In genomic region chr14:35879141-35879648, GRCh38 we compare ENCODE assay signal across 10 cellular contexts. TPM values are rescaled to one million over a fixed set of nuclear protein-coding genes. Genes with fewer than 3 reads are reported as not detected.
A peak's percentile ranks its signal among the peaks of the same experiment; 100 is the strongest.
DNase-seq lines count a peak whose midpoint lies in the region; ATAC-seq and TF ChIP-seq lines count a peak whose summit lies in the region.
"Had no signal": no experiment of that assay in that cellular context is flagged by ENCODE, and none has a peak within 500 bp of the region (broad histone marks: within the 10 kb centered on the region; RNA-seq: fewer than 3 reads in every experiment).

No MANE protein-coding gene starts in this region.

- 49% methylated on average over 2 of the region's 2 CpGs for WGBS in SK-N-SH (ENCODE audit: low lambda C conversion rate)

- H3K27ac ChIP-seq in SK-N-SH (ENCODE audit: low read depth in 2 of 2, low read length in 1 of 2) (peak overlapping the region; percentile 51 to 62), SJCRH30 (peak overlapping the region; percentile 52), fibroblast of lung (ENCODE audit: insufficient read depth, low read length) (peak overlapping the region; percentile 11), tibial artery (peak overlapping the region; percentile 1 to 5)

- H3K4me1 ChIP-seq in SK-N-SH (ENCODE audit: control insufficient read depth in 1 of 2, insufficient read depth in 2 of 2, low read depth in 1 of 2, low read length in 1 of 2) = peaks cover 7 to 16% of the 10 kb centered on the region in 2 experiments
- peaks cover 13% of the 10 kb centered on the region for H3K4me1 ChIP-seq in SJCRH30
- peaks cover 2% of the 10 kb centered on the region for H3K4me1 ChIP-seq in fibroblast of lung (ENCODE audit: control insufficient read depth, extremely low read depth, insufficient read depth, low read length)
- H3K4me1 ChIP-seq in tibial artery = peaks cover 0 to 16% (median 13%) of the 10 kb centered on the region in 4 donors

- H3F3A ChIP-seq in SK-N-SH (replicated peaks; ENCODE audit: insufficient read depth) = peaks cover 24% of the 10 kb centered on the region

- H3K4me3 ChIP-seq in SK-N-SH (ENCODE audit: low read depth in 2 of 2, low read length in 1 of 2) (no peak overlapping the region), SJCRH30 (peak overlapping the region; percentile 6; the same call in 1 of the 2 replicates), fibroblast of lung (replicated peaks in 1 of 4; ENCODE audit: control extremely low read depth in 1 of 4, insufficient read depth in 1 of 4, low read depth in 3 of 4, low read length in 4 of 4) (peak overlapping the region in 1 of 4 experiments; percentile 20), tibial artery (no peak overlapping the region)

- POLR2A ChIA-PET in SK-N-SH (lab: Yijun Ruan, JAX) = no interaction called here

- H3K9me2 ChIP-seq in SK-N-SH = no peaks in the 10 kb centered on the region

- H4K20me1 ChIP-seq in SK-N-SH (ENCODE audit: insufficient read depth) = no peaks in the 10 kb centered on the region
- H4K20me1 ChIP-seq in fibroblast of lung (ENCODE audit: control insufficient read depth, extremely low read depth, insufficient read depth, low read length) = no peaks in the 10 kb centered on the region

- no peak for TF ChIP-seq RAD21 in SK-N-SH (IDR thresholded peaks at IDR 0.05; ENCODE audit: low read length)

- H3K4me2 ChIP-seq in SK-N-SH (peak overlapping the region; percentile 54), fibroblast of lung (ENCODE audit: extremely low read depth, insufficient read depth, low read length) (peak overlapping the region; percentile 44)

- H3K27me3 ChIP-seq in SK-N-SH (ENCODE audit: insufficient read depth) (no peaks in the 10 kb centered on the region), SJCRH30 (no peaks in the 10 kb centered on the region), fibroblast of lung (ENCODE audit: control insufficient read depth, insufficient read depth, low read length) (no peaks in the 10 kb centered on the region), tibial artery (no peaks in the 10 kb centered on the region)

- CTCF ChIA-PET in SK-N-SH (lab: Yijun Ruan, JAX) = interaction anchor here (0.6 to 5.5 kb wide), 15 partner anchors 11 to 1063 kb away, joined by 3 to 69 read pairs (median 3); no protein-coding TSS in a partner anchor

- intact Hi-C loops in tibial artery (cut with DNase I; ENCODE audit: low total_unique reads) = no loop called here

- no peak for TF ChIP-seq EP300 in SK-N-SH (IDR thresholded peaks at IDR 0.05; ENCODE audit: borderline replicate concordance in 1 of 2, low read depth in 1 of 2, low read length in 1 of 2)

- no peaks in the 10 kb centered on the region for H3K79me2 ChIP-seq in SK-N-SH (ENCODE audit: insufficient read depth)
- no peaks in the 10 kb centered on the region for H3K79me2 ChIP-seq in fibroblast of lung (ENCODE audit: control insufficient read depth, insufficient read depth, low read length)

- H3K9ac ChIP-seq in SK-N-SH (no peak overlapping the region), fibroblast of lung (ENCODE audit: insufficient read depth, low read length) (no peak overlapping the region)

- H3K9me3 ChIP-seq in SK-N-SH (no peaks in the 10 kb centered on the region), SJCRH30 (replicated peaks) (no peaks in the 10 kb centered on the region), fibroblast of lung (ENCODE audit: control insufficient read depth, insufficient read depth, low read depth, low read length) (no peaks in the 10 kb centered on the region), tibial artery (no peaks in the 10 kb centered on the region)

- ATAC-seq in SK-N-SH treated with all-trans-retinoic acid at 6 μM for 48 hours = no peak; the same call in 2 of the 3 replicates

- no peak for TF ChIP-seq CTCF in SK-N-SH (IDR thresholded peaks at IDR 0.05)
- no peak for TF ChIP-seq CTCF in fibroblast of lung (conservative IDR thresholded peaks at IDR 0.05 in 1 of 2, IDR thresholded peaks at IDR 0.05 in 1 of 2; ENCODE audit: low read depth in 1 of 2, low read length in 2 of 2)
- no peak for TF ChIP-seq CTCF in tibial artery (IDR thresholded peaks at IDR 0.05)

- DNase-seq in SK-N-SH = no peak
- DNase-seq in SJCRH30 = peak in 1 of 2 experiments; percentile 26
- peak; percentile 46 to 59 for DNase-seq in fibroblast of lung (ENCODE audit: low read depth in 2 of 2)
- no peak for DNase-seq in tibial artery
- no peak for DNase-seq in UCSD-AML1 (lab: John Stamatoyannopoulos, UW; ENCODE audit: unreplicated experiment)
- no peak for DNase-seq in NCI-H526 (lab: John Stamatoyannopoulos, UW)
- DNase-seq in AG20443 (ENCODE audit: low spot score) = no peak
- DNase-seq: islet precursor cell; stimulated activated naive CD4-positive, alpha-beta T cell treated with Interleukin-2 at 50 U/mL for 16 hours had no signal

- H2AFZ ChIP-seq in SK-N-SH (ENCODE audit: low read depth) = no peak overlapping the region
- no peak overlapping the region for H2AFZ ChIP-seq in fibroblast of lung (ENCODE audit: low read length)

- H3K36me3 ChIP-seq in SK-N-SH (replicated peaks in 1 of 2; ENCODE audit: control insufficient read depth in 1 of 2, insufficient read depth in 2 of 2, low read length in 1 of 2) (no peaks in the 10 kb centered on the region), SJCRH30 (no peaks in the 10 kb centered on the region), fibroblast of lung (ENCODE audit: control insufficient read depth, insufficient read depth, low read length) (no peaks in the 10 kb centered on the region), tibial artery (no peaks in the 10 kb centered on the region)

TF ChIP-seq in SK-N-SH, 30 proteins besides CTCF, POLR2A, EP300 and RAD21 (continues in another document):
- TF ChIP-seq ZBTB33 (IDR thresholded peaks at IDR 0.05; ENCODE audit: borderline replicate concordance, low read depth) = no peak
- no peak for TF ChIP-seq FOXJ3 (CRISPR knock-in tag; IDR thresholded peaks at IDR 0.05)
- no peak for TF ChIP-seq GABPA (IDR thresholded peaks at IDR 0.05; ENCODE audit: low read depth)
- no peak for TF ChIP-seq YY1 (IDR thresholded peaks at IDR 0.05; ENCODE audit: low read depth)

TF ChIP-seq in SK-N-SH treated with all-trans-retinoic acid at 6 μM for 48 hours, 23 proteins besides CTCF, POLR2A, EP300 and RAD21:
- no peak for TF ChIP-seq POU6F1 (CRISPR knock-in tag; IDR thresholded peaks at IDR 0.05; ENCODE audit: borderline replicate concordance, low read depth)
- no peak for TF ChIP-seq BACH2 (CRISPR knock-in tag; IDR thresholded peaks at IDR 0.05; ENCODE audit: borderline replicate concordance)

RNA-seq across cellular contexts. Expression of gene BRMS1L, which starts 53.1 kb away (rescaled TPM):
- polyA plus RNA-seq in SK-N-SH (2012; rRNA removed) (7.1 and 9.1 TPM in 2 replicates), fibroblast of lung (7.2 and 9.5 TPM in 2 replicates)
- polyA plus RNA-seq in SK-N-SH (2012; cell fraction: cytosol; rRNA removed) = 9.7 and 11.0 TPM in 2 replicates
- 3.0 and 9.3 TPM in 2 replicates for polyA plus RNA-seq in SK-N-SH (2012; cell fraction: nucleus; rRNA removed)
- total RNA-seq in SJCRH30 (2014; rRNA removed; shearing (Covaris generic)) = 19.7 and 19.9 TPM in 2 replicates
- 3.3 and 3.9 TPM in 2 replicates for total RNA-seq in fibroblast of lung
- 5.8 TPM in 2 replicates for polyA plus RNA-seq in fibroblast of lung (2012)
- polyA minus RNA-seq in fibroblast of lung (ENCODE audit: low replicate concordance) = not detected in 2 replicates

Comparison
In these comparisons a context has a peak if more than half of its experiments do, and no peak if none do; other contexts are left out.
1. DNase-seq: peak in fibroblast of lung (2 of 2); none in SK-N-SH (single experiment), tibial artery (0 of 2), UCSD-AML1 (single experiment), NCI-H526 (0 of 2) and AG20443 (single experiment).
2. H3K27ac ChIP-seq: peak in every context shown above with its lines; median percentile 56 in SK-N-SH; 52 in SJCRH30; 11 in fibroblast of lung; 3 in tibial artery.